Comparison of ENCODE assay signal across 16 cellular contexts in the genomic region with DNA sequence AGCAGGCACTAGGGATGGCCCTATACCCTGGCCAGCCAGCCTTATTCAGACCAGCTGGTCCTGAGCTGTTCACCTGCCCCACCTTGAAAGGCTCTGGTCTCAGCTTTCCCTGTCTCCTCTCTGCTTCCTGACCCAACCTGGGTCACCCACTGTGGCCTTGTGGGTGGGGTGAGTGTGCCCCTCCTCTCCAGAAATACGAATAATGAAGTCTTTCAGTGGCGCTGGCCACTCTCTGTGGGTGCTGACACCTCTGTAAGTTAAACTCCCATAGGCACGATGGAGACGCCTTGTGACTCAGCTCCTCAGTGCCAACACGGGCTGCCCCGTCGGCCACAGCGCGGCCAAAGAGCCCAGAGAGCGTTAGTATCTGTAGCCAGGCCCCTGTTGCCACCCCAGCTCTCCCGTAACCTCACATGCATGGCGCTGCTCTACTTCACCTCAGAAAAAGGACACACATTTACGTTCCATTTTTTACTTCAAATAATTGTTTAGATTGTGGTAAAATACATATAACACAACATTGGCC.
DNase-seq lines count a peak whose midpoint lies in the region; ATAC-seq, FAIRE-seq and TF ChIP-seq lines count a peak whose summit lies in the region.
"Had no signal": no experiment of that assay in that cellular context is flagged by ENCODE, and none has a peak within 500 bp of the region (broad histone marks: within the 10 kb centered on the region; RNA-seq: fewer than 3 reads in every experiment).

No MANE protein-coding gene starts in this region.

- peaks cover 4% of the 10 kb centered on the region for H3K27me3 Mint-ChIP-seq in neural progenitor cell (ENCODE audit: insufficient read depth, low read depth)

- H2AFZ ChIP-seq in SK-N-SH (ENCODE audit: low read depth) = no peak overlapping the region
- no peak overlapping the region; the same call in 1 of the 2 replicates for H2AFZ ChIP-seq in K562 (ENCODE audit: low read depth, low read length)
- no peak overlapping the region for H2AFZ ChIP-seq in neural progenitor cell (replicated peaks)

- H3K4me1 ChIP-seq in SK-N-SH (ENCODE audit: control insufficient read depth in 1 of 2, insufficient read depth in 2 of 2, low read depth in 1 of 2, low read length in 1 of 2) (peaks cover 0 to 3% of the 10 kb centered on the region in 2 experiments; a peak in 1 of 4 replicates), K562 (replicated peaks in 1 of 2; ENCODE audit: control insufficient read depth in 2 of 2, insufficient read depth in 2 of 2, low read length in 2 of 2) (peaks cover 33 to 38% of the 10 kb centered on the region in 2 experiments; a peak in 4 of 5 replicates), neural progenitor cell (no peaks in the 10 kb centered on the region), heart left ventricle (peaks cover 0 to 11% (median 0%) of the 10 kb centered on the region in 12 donors)
- H3K4me1 ChIP-seq: Caco-2 had no signal

- CTCF ChIA-PET in SK-N-SH (lab: Yijun Ruan, JAX) = interaction anchor here (1.1 to 3.4 kb wide), 2 partner anchors 10 to 460 kb away, joined by 3 to 17 read pairs; no protein-coding TSS in a partner anchor
- CTCF ChIA-PET in K562 (lab: Yijun Ruan, JAX; ENCODE audit: low intra/inter-chr PET ratio) = interaction anchor here (1.7 kb wide), 1 partner anchor 10 kb away, joined by 8 read pairs; no protein-coding TSS in a partner anchor

- peak overlapping the region; percentile 6 for H3K4me3 Mint-ChIP-seq in neural progenitor cell
- H3K4me3 Mint-ChIP-seq: CD14-positive monocyte; CD8-positive, alpha-beta T cell; IgD-negative memory B cell had no signal

- H3K4me3 ChIP-seq in SK-N-SH (ENCODE audit: low read depth in 2 of 2, low read length in 1 of 2) = no peak overlapping the region
- no peak overlapping the region for H3K4me3 ChIP-seq in K562
- H3K4me3 ChIP-seq in neural progenitor cell = no peak overlapping the region
- H3K4me3 ChIP-seq in heart left ventricle = no peak overlapping the region

- WGBS in SK-N-SH (ENCODE audit: low lambda C conversion rate) = 74% methylated on average over 11 of the region's 13 CpGs
- 25% methylated on average over 13 of the region's 13 CpGs for whole genome bisulfite sequencing in K562 (ENCODE audit: insufficient coverage, low coverage, missing lambda C conversion rate)
- 86 to 87% (median 86%) methylated on average over 13 of the region's 13 CpGs for WGBS in heart left ventricle, 4 donors

- no peaks in the 10 kb centered on the region; the same call in 1 of the 2 replicates for H3K27me3 ChIP-seq in SK-N-SH (ENCODE audit: insufficient read depth)
- H3K27me3 ChIP-seq in K562 (ENCODE audit: control insufficient read depth in 2 of 2, insufficient read depth in 2 of 2, low read length in 2 of 2) = peaks cover 0 to 7% of the 10 kb centered on the region in 2 experiments; a peak in 1 of 5 replicates
- H3K27me3 ChIP-seq in neural progenitor cell = peaks cover 8% of the 10 kb centered on the region
- peaks cover 0 to 16% (median 0%) of the 10 kb centered on the region in 9 donors for H3K27me3 ChIP-seq in heart left ventricle

- ATAC-seq in SK-N-SH treated with all-trans-retinoic acid at 6 μM for 48 hours (no peak), K562 (no peak), heart left ventricle (no peak)
- ATAC-seq: CD8-positive, alpha-beta T cell; HCT116 had no signal

- DNase-seq in SK-N-SH (peak; percentile 4), K562 (ENCODE audit: extremely low read depth in 1 of 4, low spot score in 3 of 4) (no peak), neural progenitor cell (ENCODE audit: low spot score) (no peak), dermis blood vessel endothelial cell (no peak), heart left ventricle (no peak), amniotic stem cell (lab: John Stamatoyannopoulos, UW) (no peak)
- DNase-seq: CD8-positive, alpha-beta T cell; DMS53; GF-D8 had no signal

- H4K20me1 ChIP-seq in SK-N-SH (ENCODE audit: insufficient read depth) = no peaks in the 10 kb centered on the region
- no peaks in the 10 kb centered on the region; the same call in 1 of the 2 replicates for H4K20me1 ChIP-seq in K562 (replicated peaks; ENCODE audit: control insufficient read depth, insufficient read depth, low read length)
- no peaks in the 10 kb centered on the region for H4K20me1 ChIP-seq in neural progenitor cell (ENCODE audit: low read depth)

- TF ChIP-seq POLR2A in K562 (conservative IDR thresholded peaks at IDR 0.05) = no peak
- TF ChIP-seq POLR2A in heart left ventricle (IDR thresholded peaks at IDR 0.05) = no peak

- no peak overlapping the region for H3K27ac Mint-ChIP-seq in neural progenitor cell
- H3K27ac Mint-ChIP-seq: CD14-positive monocyte; CD8-positive, alpha-beta T cell; IgD-negative memory B cell had no signal

- H3K4me2 ChIP-seq in SK-N-SH (no peak overlapping the region), K562 (ENCODE audit: insufficient read depth, low read length) (no peak overlapping the region), neural progenitor cell (no peak overlapping the region)

- H3K36me3 ChIP-seq in SK-N-SH (replicated peaks in 1 of 2; ENCODE audit: control insufficient read depth in 1 of 2, insufficient read depth in 2 of 2, low read length in 1 of 2) (no peaks in the 10 kb centered on the region), K562 (ENCODE audit: control insufficient read depth, insufficient read depth, low read length) (no peaks in the 10 kb centered on the region), neural progenitor cell (no peaks in the 10 kb centered on the region), heart left ventricle (no peaks in the 10 kb centered on the region)

- H3K27ac ChIP-seq in SK-N-SH (ENCODE audit: low read depth in 2 of 2, low read length in 1 of 2) (no peak overlapping the region), K562 (ENCODE audit: extremely low read depth, low read depth, low read length) (no peak overlapping the region), neural progenitor cell (no peak overlapping the region), heart left ventricle (no peak overlapping the region)
- H3K27ac ChIP-seq: 22Rv1 had no signal

- H3K79me2 ChIP-seq in SK-N-SH (ENCODE audit: insufficient read depth) = no peaks in the 10 kb centered on the region
- no peaks in the 10 kb centered on the region for H3K79me2 ChIP-seq in K562 (ENCODE audit: control insufficient read depth, insufficient read depth, low read length)
- H3K79me2 ChIP-seq in neural progenitor cell (ENCODE audit: low read depth) = no peaks in the 10 kb centered on the region

- in situ Hi-C loops in K562 (cut with MboI) = no loop called here

- POLR2A ChIA-PET in SK-N-SH (lab: Yijun Ruan, JAX) (no interaction called here), K562 (lab: Yijun Ruan, JAX) (interaction anchor here (0.7 to 1.2 kb wide), 8 partner anchors 8 to 229 kb away, joined by 3 to 6 read pairs (median 3); no protein-coding TSS in a partner anchor)

- intact Hi-C loops in K562 (cut with micrococcal nuclease) (no loop called here), heart left ventricle (cut with DNase I) (loop anchor here in 5 of 10 donors (10.0 kb wide), 2 partner anchors 75 to 495 kb away; a partner anchor contains a TSS)

- TF ChIP-seq CTCF in SK-N-SH (IDR thresholded peaks at IDR 0.05) = no peak
- no peak for TF ChIP-seq CTCF in K562 (IDR thresholded peaks at IDR 0.05 in 2 of 3, conservative IDR thresholded peaks at IDR 0.05 in 1 of 3; ENCODE audit: insufficient read depth in 2 of 3, low read depth in 1 of 3, low read length in 3 of 3)
- no peak for TF ChIP-seq CTCF in neural progenitor cell (IDR thresholded peaks at IDR 0.05)
- TF ChIP-seq CTCF in heart left ventricle (IDR thresholded peaks at IDR 0.05) = no peak

- H3K9ac ChIP-seq in SK-N-SH (no peak overlapping the region), K562 (ENCODE audit: insufficient read depth in 1 of 2, low read depth in 2 of 2, low read length in 2 of 2) (no peak overlapping the region), neural progenitor cell (no peak overlapping the region)

- no peaks in the 10 kb centered on the region for H3K4me1 Mint-ChIP-seq in neural progenitor cell
- H3K4me1 Mint-ChIP-seq: IgD-negative memory B cell had no signal

- TF ChIP-seq EP300 in SK-N-SH (IDR thresholded peaks at IDR 0.05; ENCODE audit: borderline replicate concordance in 1 of 2, low read depth in 1 of 2, low read length in 1 of 2) = no peak
- TF ChIP-seq EP300 in K562 (IDR thresholded peaks at IDR 0.05; ENCODE audit: low read length) = no peak

- H3K36me3 Mint-ChIP-seq in neural progenitor cell = no peaks in the 10 kb centered on the region
- H3K36me3 Mint-ChIP-seq: CD14-positive monocyte; CD8-positive, alpha-beta T cell had no signal

- H3K9me3 Mint-ChIP-seq in neural progenitor cell = no peaks in the 10 kb centered on the region
- H3K9me3 Mint-ChIP-seq: CD14-positive monocyte; CD8-positive, alpha-beta T cell; IgD-negative memory B cell had no signal

- TF ChIP-seq RAD21 in SK-N-SH (IDR thresholded peaks at IDR 0.05; ENCODE audit: low read length) = no peak
- no peak for TF ChIP-seq RAD21 in K562 (CRISPR knock-in tag; conservative IDR thresholded peaks at IDR 0.05 in 1 of 2, IDR thresholded peaks at IDR 0.05 in 1 of 2)

- H3K9me2 ChIP-seq in SK-N-SH = no peaks in the 10 kb centered on the region

- H3F3A ChIP-seq in SK-N-SH (replicated peaks; ENCODE audit: insufficient read depth) (no peaks in the 10 kb centered on the region), neural progenitor cell (ENCODE audit: low read depth) (no peaks in the 10 kb centered on the region)

- peaks cover 4% of the 10 kb centered on the region for H3K9me1 ChIP-seq in K562 (ENCODE audit: control insufficient read depth, insufficient read depth, low read length)

- FAIRE-seq in K562 (lab: Jason Lieb, UNC) = no peak
- FAIRE-seq: GM19239 had no signal

- no TSS peak for BruUV-seq in K562 (replicated peaks; lab: Mats Ljungman, UMichigan)

- H3K9me3 ChIP-seq in SK-N-SH (no peaks in the 10 kb centered on the region), K562 (replicated peaks; ENCODE audit: control insufficient read depth, insufficient read depth, low read depth, low read length) (no peaks in the 10 kb centered on the region), neural progenitor cell (ENCODE audit: low read depth) (no peaks in the 10 kb centered on the region), heart left ventricle (no peaks in the 10 kb centered on the region)
- H3K9me3 ChIP-seq: Caco-2 had no signal

TF ChIP-seq in SK-N-SH, 30 proteins besides CTCF, POLR2A, EP300 and RAD21 (continues in another document):
- no peak for TF ChIP-seq NRF1 (IDR thresholded peaks at IDR 0.05; ENCODE audit: low read depth, low read length)

TF ChIP-seq in K562, 482 proteins besides CTCF, POLR2A, EP300 and RAD21 (continues in another document):
- TF ChIP-seq ZNF780A (CRISPR knock-in tag; IDR thresholded peaks at IDR 0.05) (no peak), LEF1 (IDR thresholded peaks at IDR 0.05) (no peak), PHB (CRISPR knock-in tag; IDR thresholded peaks at IDR 0.05) (no peak)
